In the genomic region with DNA sequence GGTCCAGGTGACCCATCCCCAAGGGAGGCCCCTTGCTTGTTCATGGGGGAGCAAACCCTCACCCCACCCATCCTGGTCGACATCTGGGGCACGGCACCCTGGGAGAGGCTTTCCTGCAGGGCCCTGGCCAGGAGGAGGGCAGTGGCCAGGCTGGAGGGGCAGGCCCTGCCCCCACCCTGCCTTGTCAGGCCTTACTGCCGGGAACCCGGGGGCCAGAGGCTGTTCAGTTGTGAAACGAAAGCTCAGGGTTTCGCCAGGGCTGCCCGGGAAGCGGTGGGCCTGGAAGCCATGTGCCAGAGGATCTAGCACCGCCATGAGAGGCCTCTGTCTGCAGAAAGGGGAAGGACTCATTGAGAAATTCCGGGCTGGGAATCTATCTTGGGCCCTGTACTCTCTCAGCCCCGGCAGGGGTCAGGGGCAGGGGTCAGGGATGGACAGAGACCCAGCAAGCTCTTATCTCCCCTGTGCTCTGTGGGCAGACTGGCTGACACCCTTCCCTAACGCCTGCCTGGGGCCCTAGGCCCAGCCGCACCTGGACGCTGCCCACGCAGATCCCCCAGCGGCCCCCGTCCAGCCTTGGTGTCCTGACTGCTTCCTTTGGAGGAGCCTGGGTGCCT, we compare ENCODE assay signal across 8 cellular contexts. TPM values are rescaled to one million over a fixed set of nuclear protein-coding genes. Genes with fewer than 3 reads are reported as not detected.
DNase-seq lines count a peak whose midpoint lies in the region; ATAC-seq and TF ChIP-seq lines count a peak whose summit lies in the region.
"Had no signal": no experiment of that assay in that cellular context is flagged by ENCODE, and none has a peak within 500 bp of the region (broad histone marks: within the 10 kb centered on the region; RNA-seq: fewer than 3 reads in every experiment).

No MANE protein-coding gene starts in this region.

- H3K27me3 Mint-ChIP-seq in activated naive CD4-positive, alpha-beta T cell treated with anti-CD3 and anti-CD28 coated beads, Interleukin-2, amount 10 ng/mL, durations not matched to agents 7 days and 5 days: peaks cover 3% of the 10 kb centered on the region
- H3K27me3 Mint-ChIP-seq in GM23338 (ENCODE audit: insufficient read depth, low read depth, poor library complexity): peaks cover 14% of the 10 kb centered on the region

- TF ChIP-seq CTCF in stomach (IDR thresholded peaks at IDR 0.05): no peak
- no peak for TF ChIP-seq CTCF in GM23338 (conservative IDR thresholded peaks at IDR 0.05; ENCODE audit: low read depth in 2 of 2)

- peak overlapping the region; percentile 94 to 98 (median 98) for H3K27ac ChIP-seq in stomach
- no peak overlapping the region for H3K27ac ChIP-seq in GM23338 (ENCODE audit: low read depth)

- no peaks in the 10 kb centered on the region for H3K9me2 ChIP-seq in GM23338 (ENCODE audit: insufficient read depth)

- CTCF ChIA-PET in activated naive CD4-positive, alpha-beta T cell treated with anti-CD3 and anti-CD28 coated beads, Interleukin-2, amount 10 ng/mL, durations not matched to agents 7 days and 5 days (lab: Charles Lee): interaction anchor here (1.0 to 1.2 kb wide), 2 partner anchors 36 to 64 kb away, joined by 4 to 5 read pairs; no protein-coding TSS in a partner anchor

- H3K27ac Mint-ChIP-seq in activated naive CD4-positive, alpha-beta T cell treated with anti-CD3 and anti-CD28 coated beads, Interleukin-2, amount 10 ng/mL, durations not matched to agents 7 days and 5 days: no peak overlapping the region
- H3K27ac Mint-ChIP-seq in GM23338: no peak overlapping the region

- H3K36me3 Mint-ChIP-seq in activated naive CD4-positive, alpha-beta T cell treated with anti-CD3 and anti-CD28 coated beads, Interleukin-2, amount 10 ng/mL, durations not matched to agents 7 days and 5 days: peaks cover 12% of the 10 kb centered on the region
- peaks cover 15% of the 10 kb centered on the region for H3K36me3 Mint-ChIP-seq in GM23338 (ENCODE audit: low read depth)

- 0 out of 2 replicates have a peak, but pooled peaks cover 5% of the 10 kb centered on the region for H4K20me1 ChIP-seq in GM23338 (replicated peaks; ENCODE audit: insufficient read depth)

- DNase-seq in MV-4-11 (lab: John Stamatoyannopoulos, UW) (peak; percentile 77), islet precursor cell (peak; percentile 61), stomach (peak; percentile 66), HuH-7.5 (ENCODE audit: low spot score) (no peak), GM23338 (ENCODE audit: low spot score) (no peak), GOT3 (lab: John Stamatoyannopoulos, UW) (no peak)
- peak; percentile 21 for DNase-seq in activated naive CD4-positive, alpha-beta T cell treated with anti-CD3 and anti-CD28 coated beads, Interleukin-2, amount 10 ng/mL, durations not matched to agents 7 days and 5 days

- H3K4me1 Mint-ChIP-seq in activated naive CD4-positive, alpha-beta T cell treated with anti-CD3 and anti-CD28 coated beads, Interleukin-2, amount 10 ng/mL, durations not matched to agents 7 days and 5 days: peaks cover 40% of the 10 kb centered on the region
- peaks cover 8% of the 10 kb centered on the region for H3K4me1 Mint-ChIP-seq in GM23338

- peaks cover 0 to 4% (median 0%) of the 10 kb centered on the region in 3 donors for H3K27me3 ChIP-seq in stomach
- H3K27me3 ChIP-seq in GM23338 (ENCODE audit: insufficient read depth): peaks cover 19% of the 10 kb centered on the region

- H3K4me3 Mint-ChIP-seq in activated naive CD4-positive, alpha-beta T cell treated with anti-CD3 and anti-CD28 coated beads, Interleukin-2, amount 10 ng/mL, durations not matched to agents 7 days and 5 days: no peak overlapping the region
- no peak overlapping the region for H3K4me3 Mint-ChIP-seq in GM23338
- H3K4me3 Mint-ChIP-seq: T-helper 1 cell treated with Interleukin-12 subunit alpha and Interleukin-12 subunit beta and Interleukin-4 antibody, amounts not matched to agents 30 μg/mL and 1 μg/mL, for 36 hours had no signal

- H3K4me1 ChIP-seq in stomach (peaks cover 81 to 94% (median 92%) of the 10 kb centered on the region in 4 donors), GM23338 (ENCODE audit: insufficient read depth) (no peaks in the 10 kb centered on the region)

- TF ChIP-seq EP300 in stomach (IDR thresholded peaks at IDR 0.05): no peak

- ATAC-seq in GM23338: no peak

- intact Hi-C loops in stomach (cut with DNase I; ENCODE audit: low total_unique reads): no loop called here

- peak overlapping the region; percentile 5 to 99 (median 19) for H3K4me3 ChIP-seq in stomach
- H3K4me3 ChIP-seq in GM23338: no peak overlapping the region

- H3K36me3 ChIP-seq in stomach (peaks cover 31 to 37% (median 34%) of the 10 kb centered on the region in 4 donors), GM23338 (ENCODE audit: insufficient read depth) (no peaks in the 10 kb centered on the region)

- H3F3A ChIP-seq in GM23338 (replicated peaks; ENCODE audit: low read depth): no peaks in the 10 kb centered on the region

- 28 to 45% (median 34%) methylated on average over 6 to 17 of the region's 17 CpGs for WGBS in stomach, 5 donors

- H3K4me2 ChIP-seq in GM23338: no peak overlapping the region

- H3K79me2 ChIP-seq in GM23338 (replicated peaks; ENCODE audit: insufficient read depth): peaks cover 14% of the 10 kb centered on the region

- H3K9me3 Mint-ChIP-seq in activated naive CD4-positive, alpha-beta T cell treated with anti-CD3 and anti-CD28 coated beads, Interleukin-2, amount 10 ng/mL, durations not matched to agents 7 days and 5 days: no peaks in the 10 kb centered on the region
- no peaks in the 10 kb centered on the region; the same call in 2 of the 3 replicates for H3K9me3 Mint-ChIP-seq in GM23338
- H3K9me3 Mint-ChIP-seq: T-helper 1 cell treated with Interleukin-12 subunit alpha and Interleukin-12 subunit beta and Interleukin-4 antibody, amounts not matched to agents 30 μg/mL and 1 μg/mL, for 36 hours had no signal

- H3K9me3 ChIP-seq in stomach: no peaks in the 10 kb centered on the region

- no peak for TF ChIP-seq POLR2A in stomach (IDR thresholded peaks at IDR 0.05)

- no peak overlapping the region for H2AFZ ChIP-seq in GM23338

TF ChIP-seq in GM23338, 12 proteins besides CTCF, POLR2A, EP300 and RAD21:
- no peak for TF ChIP-seq STAT1 (IDR thresholded peaks at IDR 0.05; ENCODE audit: unreplicated experiment)

RNA-seq across cellular contexts. Expression of a gene that starts 6.3 kb away (rescaled TPM):
- total RNA-seq in stomach: 100 to 1,000 TPM in 3 of 5 donors, 10 to 100 TPM in 2; 51.9 to 802 (median 298) TPM
- polyA plus RNA-seq in stomach (10 to 100 TPM; 75.6 to 87.6 (median 81.6) TPM), GM23338 (2016; fragmentation: Nextera tagmentation; extraction: Ambion mirVana) (17.7 and 18.8 TPM in 2 replicates)
- total RNA-seq in GM23338 (2014; rRNA removed; shearing (Covaris generic)): 30.6 and 37.3 TPM in 2 replicates

RNA-seq across cellular contexts. Expression of a gene that starts 45.7 kb away (rescaled TPM):
- 1 to 10 TPM in 1 of 5 donors, under 1 TPM in 2, not detected in 2; 0.87 to 1.2 (median 0.92) TPM for total RNA-seq in stomach
- polyA plus RNA-seq in stomach (under 1 TPM in 1 of 3 donors, not detected in 2; 0.03 TPM), GM23338 (2016; fragmentation: Nextera tagmentation; extraction: Ambion mirVana) (not detected in 2 replicates)
- total RNA-seq in GM23338 (2014; rRNA removed; shearing (Covaris generic)): 0.31 TPM in 1 of 2 replicates, not detected in the other

RNA-seq across cellular contexts. Expression of a gene that starts 48.4 kb away (rescaled TPM):
- 10 to 100 TPM; 35.4 to 83.0 (median 81.1) TPM for total RNA-seq in stomach
- polyA plus RNA-seq in stomach (10 to 100 TPM; 19.4 to 30.4 (median 29.0) TPM), GM23338 (2016; fragmentation: Nextera tagmentation; extraction: Ambion mirVana) (47.7 and 49.4 TPM in 2 replicates)
- 34.4 and 35.7 TPM in 2 replicates for total RNA-seq in GM23338 (2014; rRNA removed; shearing (Covaris generic))

RNA-seq across cellular contexts. Expression of a gene that starts 48.6 kb away (rescaled TPM):
- total RNA-seq in stomach: 10 to 100 TPM in 2 of 5 donors, 1 to 10 TPM in 3; 2.3 to 30.7 (median 9.4) TPM
- polyA plus RNA-seq in stomach (1 to 10 TPM; 3.8 to 9.2 (median 8.8) TPM), GM23338 (2016; fragmentation: Nextera tagmentation; extraction: Ambion mirVana) (18.7 and 21.8 TPM in 2 replicates)
- total RNA-seq in GM23338 (2014; rRNA removed; shearing (Covaris generic)): 23.3 and 26.9 TPM in 2 replicates

Comparison
In these comparisons a context has a peak if more than half of its experiments do, and no peak if none do; other contexts are left out.
1. DNase-seq: peak in MV-4-11 (single experiment), activated naive CD4-positive, alpha-beta T cell treated with anti-CD3 and anti-CD28 coated beads, Interleukin-2, amount 10 ng/mL, durations not matched to agents 7 days and 5 days (single experiment), islet precursor cell (single experiment) and stomach (single experiment); none in HuH-7.5 (single experiment), GM23338 (single experiment) and GOT3 (single experiment).